In the genomic region with DNA sequence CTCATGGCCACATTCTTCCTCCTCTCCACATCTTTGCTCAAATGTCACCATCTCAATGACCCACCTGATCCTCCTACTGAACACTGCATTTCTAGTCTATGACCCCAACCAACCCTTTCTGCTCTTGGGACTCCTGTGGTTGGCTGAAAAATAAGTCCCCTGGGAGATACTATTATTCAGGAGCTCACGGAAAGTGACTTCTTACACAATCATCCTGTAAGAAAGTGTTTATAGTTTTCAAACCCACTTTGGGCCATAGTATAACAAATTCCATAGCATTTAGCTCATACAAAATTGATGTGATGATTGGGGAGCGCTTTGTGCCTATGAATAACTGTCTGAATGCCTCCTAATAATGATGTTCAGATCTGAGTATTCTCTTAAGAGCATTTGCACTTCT, we compare ENCODE assay signal across 12 cellular contexts.
DNase-seq lines count a peak whose midpoint lies in the region; ATAC-seq and TF ChIP-seq lines count a peak whose summit lies in the region.
"Had no signal": no experiment of that assay in that cellular context is flagged by ENCODE, and none has a peak within 500 bp of the region (broad histone marks: within the 10 kb centered on the region; RNA-seq: fewer than 3 reads in every experiment).

No MANE protein-coding gene starts in this region.

- H3K9ac ChIP-seq in HCT116 (ENCODE audit: low read length), result no peak overlapping the region
- H3K9ac ChIP-seq: BLaER1 had no signal

- H3K9me2 ChIP-seq in HCT116 (ENCODE audit: insufficient read depth) (no peaks in the 10 kb centered on the region), PC-9 (ENCODE audit: insufficient read depth) (no peaks in the 10 kb centered on the region)

- TF ChIP-seq RAD21 in HCT116 (IDR thresholded peaks at IDR 0.05; ENCODE audit: low read depth), result no peak

- no peak overlapping the region for H2AFZ ChIP-seq in HCT116 (ENCODE audit: low read depth, low read length, poor library complexity, severe bottlenecking)
- H2AFZ ChIP-seq in PC-9, result no peak overlapping the region

- DNase-seq in HCT116 (ENCODE audit: low read depth, low spot score) (no peak), PC-9 (no peak), fibroblast of pulmonary artery (ENCODE audit: low read depth) (peak; percentile 25), skeletal muscle cell (ENCODE audit: low read depth) (peak; percentile 1), sciatic nerve (ENCODE audit: low spot score) (no peak), A172 (ENCODE audit: low spot score) (no peak)
- DNase-seq in NK-92 treated with Interleukin-12 subunit alpha and Interleukin-12 subunit beta, amount 100 ng/mL, for 24 hours (lab: John Stamatoyannopoulos, UW), result no peak
- DNase-seq: AML-193; Caco-2; CD8-positive, alpha-beta memory T cell; H7 had no signal

- H3K4me2 ChIP-seq in HCT116 (ENCODE audit: low read length) (peak overlapping the region; percentile 39), PC-9 (peak overlapping the region; percentile 39)
- H3K4me2 ChIP-seq: BLaER1 had no signal

- no peak for TF ChIP-seq CTCF in HCT116 (IDR thresholded peaks at IDR 0.05 in 2 of 3, conservative IDR thresholded peaks at IDR 0.05 in 1 of 3; ENCODE audit: borderline replicate concordance in 1 of 3, insufficient read depth in 1 of 3, low read depth in 2 of 3, low read length in 2 of 3)
- TF ChIP-seq CTCF in PC-9 (conservative IDR thresholded peaks at IDR 0.05), result no peak
- no peak for TF ChIP-seq CTCF in fibroblast of pulmonary artery (IDR thresholded peaks at IDR 0.05; ENCODE audit: low read length, missing control alignments)

- BruUV-seq in HCT116 (replicated peaks; lab: Mats Ljungman, UMichigan) (no TSS peak), PC-9 (replicated peaks; lab: Mats Ljungman, UMichigan) (no TSS peak)

- RAD21 ChIA-PET in HCT116 (lab: Charles Lee; ENCODE audit: low non-redundant PET in 1 of 2, low total read pairs in 2 of 2, uncharacterized antibody in 2 of 2, unreplicated experiment in 2 of 2), result no interaction called here

- H3K27ac ChIP-seq in HCT116 (ENCODE audit: low read depth, low read length), result peak overlapping the region; percentile 14; the same call in 1 of the 2 replicates
- peak overlapping the region; percentile 63 for H3K27ac ChIP-seq in PC-9
- H3K27ac ChIP-seq: BLaER1 had no signal

- H4K20me1 ChIP-seq in HCT116 (ENCODE audit: insufficient read depth), result no peaks in the 10 kb centered on the region
- H4K20me1 ChIP-seq in PC-9 (ENCODE audit: insufficient read depth), result no peaks in the 10 kb centered on the region
- H4K20me1 ChIP-seq: BLaER1 had no signal

- POLR2A ChIA-PET in HCT116 (lab: Charles Lee), result interaction anchor here (1.0 kb wide), 1 partner anchor 41 kb away, joined by 4 read pairs; no protein-coding TSS in a partner anchor
- POLR2A ChIA-PET in PC-9 (lab: Charles Lee; ENCODE audit: unreplicated experiment), result no interaction called here

- no peak overlapping the region for H3K4me3 ChIP-seq in HCT116 (replicated peaks in 1 of 2; ENCODE audit: low read depth in 1 of 2, low read length in 2 of 2)
- H3K4me3 ChIP-seq in PC-9, result no peak overlapping the region
- H3K4me3 ChIP-seq in fibroblast of pulmonary artery (replicated peaks; ENCODE audit: low read depth, low read length), result no peak overlapping the region
- no peak overlapping the region for H3K4me3 ChIP-seq in skeletal muscle cell (ENCODE audit: low read depth, low read length)
- H3K4me3 ChIP-seq: BLaER1 had no signal

- H3F3A ChIP-seq in PC-9 (ENCODE audit: insufficient read depth, low read depth), result peaks cover 19% of the 10 kb centered on the region; the same call in 1 of the 2 replicates

- intact Hi-C loops in HCT116 (cut with micrococcal nuclease), result no loop called here
- intact Hi-C loops in PC-9 (cut with micrococcal nuclease; ENCODE audit: unreplicated experiment), result no loop called here
- intact Hi-C loops in sciatic nerve (cut with DNase I), result no loop called here

- H3K79me2 ChIP-seq in HCT116 (ENCODE audit: insufficient read depth, low read length), result no peaks in the 10 kb centered on the region
- no peaks in the 10 kb centered on the region for H3K79me2 ChIP-seq in PC-9 (ENCODE audit: low read depth)

- H3K4me1 ChIP-seq in HCT116 (ENCODE audit: control insufficient read depth in 1 of 2, insufficient read depth in 2 of 2, low read length in 2 of 2), result peaks cover 20 to 57% of the 10 kb centered on the region in 2 experiments
- peaks cover 26% of the 10 kb centered on the region for H3K4me1 ChIP-seq in PC-9 (replicated peaks; ENCODE audit: insufficient read depth)
- H3K4me1 ChIP-seq: Caco-2 had no signal

- CTCF ChIA-PET in HCT116 (lab: Charles Lee) (no interaction called here), PC-9 (lab: Charles Lee) (no interaction called here)

- TF ChIP-seq POLR2A in HCT116 (IDR thresholded peaks at IDR 0.05; ENCODE audit: borderline replicate concordance, extremely low read depth, insufficient read depth, insufficient read length), result no peak

- H3K36me3 ChIP-seq in HCT116 (ENCODE audit: control insufficient read depth in 1 of 2, insufficient read depth in 2 of 2, low read length in 2 of 2), result no peaks in the 10 kb centered on the region
- H3K36me3 ChIP-seq in PC-9 (ENCODE audit: low read depth), result no peaks in the 10 kb centered on the region
- H3K36me3 ChIP-seq: BLaER1 had no signal

- ATAC-seq in HCT116 (no peak), sciatic nerve (no peak)

- H3K27me3 ChIP-seq in HCT116 (ENCODE audit: insufficient read depth, low read length) (no peaks in the 10 kb centered on the region), PC-9 (ENCODE audit: insufficient read depth, low read depth) (no peaks in the 10 kb centered on the region)
- H3K27me3 ChIP-seq: BLaER1 had no signal

- H3K9me3 ChIP-seq in HCT116 (ENCODE audit: control insufficient read depth in 1 of 2, insufficient read depth in 1 of 2, low read depth in 1 of 2, low read length in 2 of 2) (no peaks in the 10 kb centered on the region), PC-9 (ENCODE audit: insufficient read depth, low read depth) (no peaks in the 10 kb centered on the region)
- H3K9me3 ChIP-seq: BLaER1, Caco-2 had no signal

TF ChIP-seq in HCT116, 20 proteins besides CTCF, POLR2A, EP300 and RAD21:
- TF ChIP-seq, protein P1, sequence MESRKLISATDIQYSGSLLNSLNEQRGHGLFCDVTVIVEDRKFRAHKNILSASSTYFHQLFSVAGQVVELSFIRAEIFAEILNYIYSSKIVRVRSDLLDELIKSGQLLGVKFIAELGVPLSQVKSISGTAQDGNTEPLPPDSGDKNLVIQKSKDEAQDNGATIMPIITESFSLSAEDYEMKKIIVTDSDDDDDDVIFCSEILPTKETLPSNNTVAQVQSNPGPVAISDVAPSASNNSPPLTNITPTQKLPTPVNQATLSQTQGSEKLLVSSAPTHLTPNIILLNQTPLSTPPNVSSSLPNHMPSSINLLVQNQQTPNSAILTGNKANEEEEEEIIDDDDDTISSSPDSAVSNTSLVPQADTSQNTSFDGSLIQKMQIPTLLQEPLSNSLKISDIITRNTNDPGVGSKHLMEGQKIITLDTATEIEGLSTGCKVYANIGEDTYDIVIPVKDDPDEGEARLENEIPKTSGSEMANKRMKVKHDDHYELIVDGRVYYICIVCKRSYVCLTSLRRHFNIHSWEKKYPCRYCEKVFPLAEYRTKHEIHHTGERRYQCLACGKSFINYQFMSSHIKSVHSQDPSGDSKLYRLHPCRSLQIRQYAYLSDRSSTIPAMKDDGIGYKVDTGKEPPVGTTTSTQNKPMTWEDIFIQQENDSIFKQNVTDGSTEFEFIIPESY (IDR thresholded peaks at IDR 0.05; ENCODE audit: extremely low read depth, insufficient replicate concordance, low read length), result no peak
- TF ChIP-seq SRF (IDR thresholded peaks at IDR 0.05; ENCODE audit: low read depth) (no peak), SIN3A (IDR thresholded peaks at IDR 0.05; ENCODE audit: low read depth) (no peak), EZH2phosphoT487 (IDR thresholded peaks at IDR 0.05; ENCODE audit: borderline replicate concordance) (no peak)
- TF ChIP-seq, protein P2, sequence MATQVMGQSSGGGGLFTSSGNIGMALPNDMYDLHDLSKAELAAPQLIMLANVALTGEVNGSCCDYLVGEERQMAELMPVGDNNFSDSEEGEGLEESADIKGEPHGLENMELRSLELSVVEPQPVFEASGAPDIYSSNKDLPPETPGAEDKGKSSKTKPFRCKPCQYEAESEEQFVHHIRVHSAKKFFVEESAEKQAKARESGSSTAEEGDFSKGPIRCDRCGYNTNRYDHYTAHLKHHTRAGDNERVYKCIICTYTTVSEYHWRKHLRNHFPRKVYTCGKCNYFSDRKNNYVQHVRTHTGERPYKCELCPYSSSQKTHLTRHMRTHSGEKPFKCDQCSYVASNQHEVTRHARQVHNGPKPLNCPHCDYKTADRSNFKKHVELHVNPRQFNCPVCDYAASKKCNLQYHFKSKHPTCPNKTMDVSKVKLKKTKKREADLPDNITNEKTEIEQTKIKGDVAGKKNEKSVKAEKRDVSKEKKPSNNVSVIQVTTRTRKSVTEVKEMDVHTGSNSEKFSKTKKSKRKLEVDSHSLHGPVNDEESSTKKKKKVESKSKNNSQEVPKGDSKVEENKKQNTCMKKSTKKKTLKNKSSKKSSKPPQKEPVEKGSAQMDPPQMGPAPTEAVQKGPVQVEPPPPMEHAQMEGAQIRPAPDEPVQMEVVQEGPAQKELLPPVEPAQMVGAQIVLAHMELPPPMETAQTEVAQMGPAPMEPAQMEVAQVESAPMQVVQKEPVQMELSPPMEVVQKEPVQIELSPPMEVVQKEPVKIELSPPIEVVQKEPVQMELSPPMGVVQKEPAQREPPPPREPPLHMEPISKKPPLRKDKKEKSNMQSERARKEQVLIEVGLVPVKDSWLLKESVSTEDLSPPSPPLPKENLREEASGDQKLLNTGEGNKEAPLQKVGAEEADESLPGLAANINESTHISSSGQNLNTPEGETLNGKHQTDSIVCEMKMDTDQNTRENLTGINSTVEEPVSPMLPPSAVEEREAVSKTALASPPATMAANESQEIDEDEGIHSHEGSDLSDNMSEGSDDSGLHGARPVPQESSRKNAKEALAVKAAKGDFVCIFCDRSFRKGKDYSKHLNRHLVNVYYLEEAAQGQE (IDR thresholded peaks at IDR 0.05; ENCODE audit: low read depth), result no peak

Comparison
In these comparisons a context has a peak if more than half of its experiments do, and no peak if none do; other contexts are left out.
1. DNase-seq: peak in fibroblast of pulmonary artery (single experiment) and skeletal muscle cell (single experiment); none in HCT116 (single experiment), PC-9 (0 of 2), sciatic nerve (single experiment), NK-92 treated with Interleukin-12 subunit alpha and Interleukin-12 subunit beta, amount 100 ng/mL, for 24 hours (single experiment) and A172 (single experiment).